1 cellular context compared by ENCODE assay signal in the genomic region with DNA sequence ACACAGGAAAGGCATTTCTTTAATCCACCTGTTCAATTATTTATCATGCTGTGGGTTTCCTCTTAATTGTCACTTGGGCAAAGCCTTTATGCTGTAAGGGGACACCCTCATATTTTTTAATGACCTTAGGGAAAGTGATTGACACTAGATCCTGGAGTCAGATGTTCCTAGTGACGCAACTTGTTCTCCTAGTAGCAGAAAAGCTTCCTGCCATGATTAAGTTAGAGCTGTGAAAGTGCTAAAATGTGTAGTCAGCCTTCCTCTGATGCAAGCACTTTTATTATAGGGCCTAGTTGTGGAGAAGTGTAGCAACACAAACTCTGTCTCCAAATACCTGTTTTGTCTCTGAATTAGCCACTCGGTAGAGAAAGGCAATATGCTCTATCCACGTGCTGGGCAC.
TF ChIP-seq lines count a peak whose summit lies in the region.

No MANE protein-coding gene starts in this region.

TF ChIP-seq in GM23338, 12 proteins besides CTCF, POLR2A, EP300 and RAD21 (continued from another document):
- TF ChIP-seq, protein P1, sequence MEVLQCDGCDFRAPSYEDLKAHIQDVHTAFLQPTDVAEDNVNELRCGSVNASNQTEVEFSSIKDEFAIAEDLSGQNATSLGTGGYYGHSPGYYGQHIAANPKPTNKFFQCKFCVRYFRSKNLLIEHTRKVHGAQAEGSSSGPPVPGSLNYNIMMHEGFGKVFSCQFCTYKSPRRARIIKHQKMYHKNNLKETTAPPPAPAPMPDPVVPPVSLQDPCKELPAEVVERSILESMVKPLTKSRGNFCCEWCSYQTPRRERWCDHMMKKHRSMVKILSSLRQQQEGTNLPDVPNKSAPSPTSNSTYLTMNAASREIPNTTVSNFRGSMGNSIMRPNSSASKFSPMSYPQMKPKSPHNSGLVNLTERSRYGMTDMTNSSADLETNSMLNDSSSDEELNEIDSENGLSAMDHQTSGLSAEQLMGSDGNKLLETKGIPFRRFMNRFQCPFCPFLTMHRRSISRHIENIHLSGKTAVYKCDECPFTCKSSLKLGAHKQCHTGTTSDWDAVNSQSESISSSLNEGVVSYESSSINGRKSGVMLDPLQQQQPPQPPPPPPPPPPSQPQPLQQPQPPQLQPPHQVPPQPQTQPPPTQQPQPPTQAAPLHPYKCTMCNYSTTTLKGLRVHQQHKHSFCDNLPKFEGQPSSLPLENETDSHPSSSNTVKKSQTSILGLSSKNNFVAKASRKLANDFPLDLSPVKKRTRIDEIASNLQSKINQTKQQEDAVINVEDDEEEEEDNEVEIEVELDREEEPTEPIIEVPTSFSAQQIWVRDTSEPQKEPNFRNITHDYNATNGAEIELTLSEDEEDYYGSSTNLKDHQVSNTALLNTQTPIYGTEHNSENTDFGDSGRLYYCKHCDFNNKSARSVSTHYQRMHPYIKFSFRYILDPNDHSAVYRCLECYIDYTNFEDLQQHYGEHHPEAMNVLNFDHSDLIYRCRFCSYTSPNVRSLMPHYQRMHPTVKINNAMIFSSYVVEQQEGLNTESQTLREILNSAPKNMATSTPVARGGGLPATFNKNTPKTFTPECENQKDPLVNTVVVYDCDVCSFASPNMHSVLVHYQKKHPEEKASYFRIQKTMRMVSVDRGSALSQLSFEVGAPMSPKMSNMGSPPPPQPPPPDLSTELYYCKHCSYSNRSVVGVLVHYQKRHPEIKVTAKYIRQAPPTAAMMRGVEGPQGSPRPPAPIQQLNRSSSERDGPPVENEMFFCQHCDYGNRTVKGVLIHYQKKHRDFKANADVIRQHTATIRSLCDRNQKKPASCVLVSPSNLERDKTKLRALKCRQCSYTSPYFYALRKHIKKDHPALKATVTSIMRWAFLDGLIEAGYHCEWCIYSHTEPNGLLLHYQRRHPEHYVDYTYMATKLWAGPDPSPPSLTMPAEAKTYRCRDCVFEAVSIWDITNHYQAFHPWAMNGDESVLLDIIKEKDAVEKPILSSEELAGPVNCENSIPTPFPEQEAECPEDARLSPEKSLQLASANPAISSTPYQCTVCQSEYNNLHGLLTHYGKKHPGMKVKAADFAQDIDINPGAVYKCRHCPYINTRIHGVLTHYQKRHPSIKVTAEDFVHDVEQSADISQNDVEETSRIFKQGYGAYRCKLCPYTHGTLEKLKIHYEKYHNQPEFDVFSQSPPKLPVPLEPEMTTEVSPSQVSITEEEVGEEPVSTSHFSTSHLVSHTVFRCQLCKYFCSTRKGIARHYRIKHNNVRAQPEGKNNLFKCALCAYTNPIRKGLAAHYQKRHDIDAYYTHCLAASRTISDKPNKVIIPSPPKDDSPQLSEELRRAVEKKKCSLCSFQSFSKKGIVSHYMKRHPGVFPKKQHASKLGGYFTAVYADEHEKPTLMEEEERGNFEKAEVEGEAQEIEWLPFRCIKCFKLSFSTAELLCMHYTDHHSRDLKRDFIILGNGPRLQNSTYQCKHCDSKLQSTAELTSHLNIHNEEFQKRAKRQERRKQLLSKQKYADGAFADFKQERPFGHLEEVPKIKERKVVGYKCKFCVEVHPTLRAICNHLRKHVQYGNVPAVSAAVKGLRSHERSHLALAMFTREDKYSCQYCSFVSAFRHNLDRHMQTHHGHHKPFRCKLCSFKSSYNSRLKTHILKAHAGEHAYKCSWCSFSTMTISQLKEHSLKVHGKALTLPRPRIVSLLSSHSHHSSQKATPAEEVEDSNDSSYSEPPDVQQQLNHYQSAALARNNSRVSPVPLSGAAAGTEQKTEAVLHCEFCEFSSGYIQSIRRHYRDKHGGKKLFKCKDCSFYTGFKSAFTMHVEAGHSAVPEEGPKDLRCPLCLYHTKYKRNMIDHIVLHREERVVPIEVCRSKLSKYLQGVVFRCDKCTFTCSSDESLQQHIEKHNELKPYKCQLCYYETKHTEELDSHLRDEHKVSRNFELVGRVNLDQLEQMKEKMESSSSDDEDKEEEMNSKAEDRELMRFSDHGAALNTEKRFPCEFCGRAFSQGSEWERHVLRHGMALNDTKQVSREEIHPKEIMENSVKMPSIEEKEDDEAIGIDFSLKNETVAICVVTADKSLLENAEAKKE (CRISPR knock-in tag; IDR thresholded peaks at IDR 0.05) = no peak
